ENCODE assay signal across 17 cellular contexts in the genomic region with DNA sequence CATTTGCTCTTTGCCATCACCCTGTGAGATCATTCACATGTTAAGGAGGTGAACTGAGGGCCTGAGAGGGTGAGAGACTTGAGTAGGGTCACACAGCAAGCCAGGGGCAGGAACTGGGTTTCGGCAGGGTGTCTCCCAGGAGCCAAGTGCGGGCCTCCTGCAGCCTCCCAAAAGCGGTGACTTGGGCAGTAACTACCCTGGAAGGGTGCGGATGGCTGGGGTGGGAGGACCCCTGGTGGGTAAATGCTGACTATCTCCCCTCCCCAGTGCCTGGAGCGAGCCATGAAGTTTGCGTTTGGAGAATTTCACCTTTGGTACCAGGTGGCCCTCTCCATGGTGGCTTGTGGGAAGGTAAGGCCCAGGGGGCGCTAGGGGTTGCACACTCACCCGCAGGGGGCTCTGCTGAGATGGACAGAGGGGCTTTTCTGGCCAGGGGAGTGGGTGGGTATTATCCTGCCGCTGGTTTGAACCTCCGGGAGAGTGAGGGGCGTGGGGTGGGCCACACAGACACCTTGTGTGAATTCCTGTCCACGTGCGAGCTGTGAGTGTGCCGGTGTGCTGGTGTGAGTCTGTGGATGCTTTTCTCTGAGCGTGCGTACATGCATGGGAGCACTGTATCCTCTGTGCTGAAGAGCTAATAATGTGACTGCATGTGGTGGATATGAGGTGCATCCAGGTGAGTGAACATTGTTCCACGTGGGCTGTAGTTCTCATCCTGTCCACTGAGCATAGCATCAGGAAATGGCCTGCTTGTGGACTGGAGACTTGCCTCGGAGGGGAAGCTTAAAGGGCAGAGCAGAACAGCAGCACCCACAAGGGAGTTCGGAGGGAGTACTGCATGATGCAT.
A peak's percentile ranks its signal among the peaks of the same experiment; 100 is the strongest.
DNase-seq lines count a peak whose midpoint lies in the region; ATAC-seq, FAIRE-seq and TF ChIP-seq lines count a peak whose summit lies in the region.
"Had no signal": no experiment of that assay in that cellular context is flagged by ENCODE, and none has a peak within 500 bp of the region (broad histone marks: within the 10 kb centered on the region; RNA-seq: fewer than 3 reads in every experiment).

No MANE protein-coding gene starts in this region.

- H3K79me2 ChIP-seq in GM12878 (ENCODE audit: control insufficient read depth, insufficient read depth, low read length), result no peaks in the 10 kb centered on the region

- TF ChIP-seq POLR2A in GM12878 (IDR thresholded peaks at IDR 0.05; ENCODE audit: low read depth, low read length) (peak; percentile 42), thyroid gland (IDR thresholded peaks at IDR 0.05) (no peak)

- POLR2A ChIA-PET in GM12878 (lab: Charles Lee), result no interaction called here

- H3K4me3 Mint-ChIP-seq in activated naive CD4-positive, alpha-beta T cell treated with anti-CD3 and anti-CD28 coated beads, Interleukin-2, amount 10 ng/mL, durations not matched to agents 7 days and 5 days, result no peak overlapping the region
- H3K4me3 Mint-ChIP-seq: immature natural killer cell; stimulated activated memory B cell treated with anti-CD40 and anti-IgM and Interleukin-4, amounts not matched to agents 10 μg/mL and 1 μg/mL and 100 μg/mL, for 72 hours had no signal

- intact Hi-C loops in GM12878 (cut with micrococcal nuclease; ENCODE audit: unreplicated experiment) (no loop called here), thyroid gland (cut with DNase I) (no loop called here)

- H3K4me2 ChIP-seq in GM12878 (ENCODE audit: control insufficient read depth, insufficient read depth), result no peak overlapping the region

- no peaks in the 10 kb centered on the region for H3K9me3 Mint-ChIP-seq in activated naive CD4-positive, alpha-beta T cell treated with anti-CD3 and anti-CD28 coated beads, Interleukin-2, amount 10 ng/mL, durations not matched to agents 7 days and 5 days
- H3K9me3 Mint-ChIP-seq: immature natural killer cell; stimulated activated memory B cell treated with anti-CD40 and anti-IgM and Interleukin-4, amounts not matched to agents 10 μg/mL and 1 μg/mL and 100 μg/mL, for 72 hours had no signal

- TF ChIP-seq RAD21 in GM12878 (IDR thresholded peaks at IDR 0.05; ENCODE audit: insufficient read depth, low read depth, low read length), result no peak

- TF ChIP-seq EP300 in GM12878 (IDR thresholded peaks at IDR 0.05; ENCODE audit: borderline replicate concordance in 1 of 2, control insufficient read depth in 1 of 2, low read depth in 2 of 2, low read length in 2 of 2), result no peak

- no peaks in the 10 kb centered on the region for H3K27me3 Mint-ChIP-seq in activated naive CD4-positive, alpha-beta T cell treated with anti-CD3 and anti-CD28 coated beads, Interleukin-2, amount 10 ng/mL, durations not matched to agents 7 days and 5 days
- H3K27me3 Mint-ChIP-seq: stimulated activated memory B cell treated with anti-CD40 and anti-IgM and Interleukin-4, amounts not matched to agents 10 μg/mL and 1 μg/mL and 100 μg/mL, for 72 hours had no signal

- peaks cover 9% of the 10 kb centered on the region for H3K4me1 Mint-ChIP-seq in activated naive CD4-positive, alpha-beta T cell treated with anti-CD3 and anti-CD28 coated beads, Interleukin-2, amount 10 ng/mL, durations not matched to agents 7 days and 5 days

- no peak for FAIRE-seq in GM12878 (lab: Jason Lieb, UNC)
- FAIRE-seq: D721Med had no signal

- peaks cover 27% of the 10 kb centered on the region for H3K36me3 Mint-ChIP-seq in activated naive CD4-positive, alpha-beta T cell treated with anti-CD3 and anti-CD28 coated beads, Interleukin-2, amount 10 ng/mL, durations not matched to agents 7 days and 5 days

- RAD21 ChIA-PET in GM12878 (lab: Charles Lee; ENCODE audit: unreplicated experiment), result interaction anchor here (0.7 to 1.3 kb wide), 2 partner anchors 315 to 316 kb away, joined by 3 read pairs; no protein-coding TSS in a partner anchor

- H3K4me1 ChIP-seq in GM12878 (ENCODE audit: control insufficient read depth, insufficient read depth, low read length), result no peaks in the 10 kb centered on the region
- H3K4me1 ChIP-seq in thyroid gland, result peaks cover 80 to 83% of the 10 kb centered on the region in 2 donors

- H3K27ac ChIP-seq in GM12878 (ENCODE audit: control insufficient read depth, insufficient read depth) (no peak overlapping the region), layer of hippocampus (ENCODE audit: low read depth, low read length) (peak overlapping the region; percentile 72), thyroid gland (peak overlapping the region; percentile 82 to 91 (median 88))

- no peak for DNase-seq in activated naive CD4-positive, alpha-beta T cell treated with anti-CD3 and anti-CD28 coated beads, Interleukin-2, amount 10 ng/mL, durations not matched to agents 7 days and 5 days
- DNase-seq in activated naive CD4-positive, alpha-beta T cell treated with Interleukin-2 at 50 U/mL for 16 hours, result no peak
- DNase-seq in GM12878 (ENCODE audit: low read depth, low spot score), result no peak
- DNase-seq in thyroid gland, result no peak
- no peak for DNase-seq in HuH-7.5 (ENCODE audit: low spot score)
- DNase-seq in hepatic stellate cell (ENCODE audit: low spot score), result no peak
- DNase-seq: activated CD4-positive, alpha-beta T cell treated with anti-CD3 and anti-CD28 coated beads for 4 hours; activated T-cell treated with anti-CD3 and anti-CD28 coated beads for 4 hours; HCEC 1CT; immature natural killer cell; NCI-H187 treated with DMSO at 0.1 percent for 48 hours; RPMI8226; stimulated activated CD4-positive, alpha-beta T cell treated with anti-CD3 and anti-CD28 coated beads, Interleukin-4, amount 100 ng/mL, for 4 hours had no signal

- ATAC-seq in GM12878 (no peak), HG02852 (IDR thresholded peaks at IDR 0.05; ENCODE audit: unreplicated experiment) (no peak)
- ATAC-seq: stimulated activated memory B cell treated with anti-CD40 and anti-IgM and Interleukin-4, amounts not matched to agents 10 μg/mL and 1 μg/mL and 100 μg/mL, for 72 hours had no signal

- TF ChIP-seq CTCF in GM12878 (IDR thresholded peaks at IDR 0.05 in 2 of 3, conservative IDR thresholded peaks at IDR 0.05 in 1 of 3; ENCODE audit: control insufficient read depth in 2 of 3, extremely low read depth in 1 of 3, insufficient read depth in 1 of 3, low read depth in 3 of 3, low read length in 3 of 3) (0 out of 6 replicates have a peak, but pooled peaks of 1 of the 3 experiments have one; percentile 0), thyroid gland (IDR thresholded peaks at IDR 0.05) (peak in 2 of 6 experiments; percentile 16)

- BruUV-seq in GM12878 (replicated peaks; lab: Mats Ljungman, UMichigan), result no TSS peak

- CTCF ChIA-PET in activated naive CD4-positive, alpha-beta T cell treated with anti-CD3 and anti-CD28 coated beads, Interleukin-2, amount 10 ng/mL, durations not matched to agents 7 days and 5 days (lab: Charles Lee), result no interaction called here
- CTCF ChIA-PET in GM12878 (lab: Yijun Ruan, JAX), result interaction anchor here (1.0 to 1.2 kb wide), 2 partner anchors 13 to 314 kb away, joined by 3 to 4 read pairs; no protein-coding TSS in a partner anchor

- H3K27ac Mint-ChIP-seq in activated naive CD4-positive, alpha-beta T cell treated with anti-CD3 and anti-CD28 coated beads, Interleukin-2, amount 10 ng/mL, durations not matched to agents 7 days and 5 days, result peak overlapping the region; percentile 34
- H3K27ac Mint-ChIP-seq: immature natural killer cell had no signal

- H4K20me1 ChIP-seq in GM12878 (ENCODE audit: control insufficient read depth, insufficient read depth), result no peaks in the 10 kb centered on the region

- in situ Hi-C loops in GM12878 (cut with MboI), result no loop called here

- WGBS in GM12878 (ENCODE audit: insufficient coverage, insufficient replicate concordance, low lambda C conversion rate, missing lambda C conversion rate), result 94% methylated on average over 19 of the region's 19 CpGs
- WGBS in thyroid gland, 2 donors, result 80 to 83% methylated on average over 19 of the region's 19 CpGs

- H3K4me3 ChIP-seq in GM12878 (no peak overlapping the region), thyroid gland (replicated peaks in 1 of 3) (no peak overlapping the region)

- SMC1A ChIA-PET in GM12878 (lab: Charles Lee; ENCODE audit: uncharacterized antibody, unreplicated experiment), result no interaction called here

- H3K9ac ChIP-seq in GM12878 (ENCODE audit: control insufficient read depth, insufficient read depth, low read length), result no peak overlapping the region

- no peaks in the 10 kb centered on the region for H3K27me3 ChIP-seq in GM12878 (replicated peaks in 1 of 2; ENCODE audit: control insufficient read depth in 2 of 2, insufficient read depth in 2 of 2, low read length in 1 of 2)
- no peaks in the 10 kb centered on the region for H3K27me3 ChIP-seq in layer of hippocampus (ENCODE audit: control insufficient read depth, insufficient read depth, low read length)
- no peaks in the 10 kb centered on the region for H3K27me3 ChIP-seq in thyroid gland

- H3K9me3 ChIP-seq in GM12878 (replicated peaks; ENCODE audit: control insufficient read depth, insufficient read depth, low read length) (no peaks in the 10 kb centered on the region), thyroid gland (no peaks in the 10 kb centered on the region)

- no peak overlapping the region for H2AFZ ChIP-seq in GM12878 (ENCODE audit: control insufficient read depth, low read depth, low read length)

- H3K36me3 ChIP-seq in GM12878 (ENCODE audit: control insufficient read depth in 2 of 2, insufficient read depth in 2 of 2, low read length in 1 of 2) (peaks cover 4 to 12% of the 10 kb centered on the region in 2 experiments; a peak in 3 of 4 replicates), thyroid gland (peaks cover 4 to 10% of the 10 kb centered on the region in 2 donors)

TF ChIP-seq in GM12878, 131 proteins besides CTCF, POLR2A, EP300 and RAD21 (continues in another document):
- TF ChIP-seq CEBPB (IDR thresholded peaks at IDR 0.05; ENCODE audit: borderline replicate concordance in 1 of 2, low read depth in 2 of 2, low read length in 2 of 2) (no peak), CREM (IDR thresholded peaks at IDR 0.05; ENCODE audit: low read depth) (no peak), RB1 (IDR thresholded peaks at IDR 0.05; ENCODE audit: borderline replicate concordance) (no peak), ZNF384 (IDR thresholded peaks at IDR 0.05; ENCODE audit: borderline replicate concordance, low read depth, low read length) (no peak)
